12 cellular contexts compared by ENCODE assay signal in genomic region chr6:156857573-156857972, GRCh38.
DNase-seq lines count a peak whose midpoint lies in the region; ATAC-seq and TF ChIP-seq lines count a peak whose summit lies in the region.
"Had no signal": no experiment of that assay in that cellular context is flagged by ENCODE, and none has a peak within 500 bp of the region (broad histone marks: within the 10 kb centered on the region; RNA-seq: fewer than 3 reads in every experiment).

No MANE protein-coding gene starts in this region.

- TF ChIP-seq CTCF in astrocyte of the spinal cord (IDR thresholded peaks at IDR 0.05; ENCODE audit: low read depth, low read length), result no peak

- H3K9me3 Mint-ChIP-seq in stimulated activated naive CD8-positive, alpha-beta T cell treated with anti-CD3 and anti-CD28 coated beads, Interleukin-15, Interleukin-2, amounts not matched to agents 100 ng/mL and 50 ng/mL, for 24 hours, result no peaks in the 10 kb centered on the region
- H3K9me3 Mint-ChIP-seq: naive thymus-derived CD8-positive, alpha-beta T cell had no signal

- H3K27me3 Mint-ChIP-seq in stimulated activated naive CD8-positive, alpha-beta T cell treated with anti-CD3 and anti-CD28 coated beads, Interleukin-15, Interleukin-2, amounts not matched to agents 100 ng/mL and 50 ng/mL, for 24 hours, result no peaks in the 10 kb centered on the region
- H3K27me3 Mint-ChIP-seq: naive thymus-derived CD8-positive, alpha-beta T cell had no signal

- no peak overlapping the region for H3K4me3 Mint-ChIP-seq in stimulated activated naive CD8-positive, alpha-beta T cell treated with anti-CD3 and anti-CD28 coated beads, Interleukin-15, Interleukin-2, amounts not matched to agents 100 ng/mL and 50 ng/mL, for 24 hours

- peak; percentile 58 for ATAC-seq in HG03520 (IDR thresholded peaks at IDR 0.05; ENCODE audit: unreplicated experiment)
- ATAC-seq: heart left ventricle; naive thymus-derived CD8-positive, alpha-beta T cell had no signal

- peak overlapping the region; percentile 90 for H3K27ac Mint-ChIP-seq in stimulated activated naive CD8-positive, alpha-beta T cell treated with anti-CD3 and anti-CD28 coated beads, Interleukin-15, Interleukin-2, amounts not matched to agents 100 ng/mL and 50 ng/mL, for 24 hours

- H3K4me3 ChIP-seq in astrocyte of the spinal cord (ENCODE audit: low read depth, low read length), result no peak overlapping the region
- H3K4me3 ChIP-seq: heart left ventricle, tibial artery had no signal

- peaks cover 13% of the 10 kb centered on the region for H3K36me3 Mint-ChIP-seq in stimulated activated naive CD8-positive, alpha-beta T cell treated with anti-CD3 and anti-CD28 coated beads, Interleukin-15, Interleukin-2, amounts not matched to agents 100 ng/mL and 50 ng/mL, for 24 hours (ENCODE audit: low read depth)

- peak; percentile 11 to 29 for DNase-seq in stimulated activated CD4-positive, alpha-beta T cell treated with anti-CD3 and anti-CD28 coated beads, Interleukin-2, amount 100 ng/mL, for 24 hours
- no peak for DNase-seq in stimulated activated CD4-positive, alpha-beta T cell treated with anti-CD3 and anti-CD28 coated beads, Interleukin-4, amount 100 ng/mL, for 1 hour
- DNase-seq in astrocyte of the spinal cord (ENCODE audit: low read depth, low spot score) (peak; percentile 35), NCI-H2029 treated with DMSO at 0.1 percent for 48 hours (lab: John Stamatoyannopoulos, UW) (no peak), NCI-H187 treated with DMSO at 0.1 percent for 48 hours (lab: John Stamatoyannopoulos, UW) (no peak), NCI-H2227 treated with DMSO at 0.1 percent for 48 hours (lab: John Stamatoyannopoulos, UW) (no peak)
- DNase-seq: heart left ventricle; MV-4-11; naive thymus-derived CD8-positive, alpha-beta T cell; tibial artery had no signal

- peaks cover 86% of the 10 kb centered on the region for H3K4me1 Mint-ChIP-seq in stimulated activated naive CD8-positive, alpha-beta T cell treated with anti-CD3 and anti-CD28 coated beads, Interleukin-15, Interleukin-2, amounts not matched to agents 100 ng/mL and 50 ng/mL, for 24 hours (ENCODE audit: low read depth)

- in situ Hi-C loops in astrocyte of the spinal cord (cut with HindIII; ENCODE audit: low sequenced_read_pairs), result no loop called here

Comparison
In these comparisons a context has a peak if more than half of its experiments do, and no peak if none do; other contexts are left out.
1. DNase-seq: peak in stimulated activated CD4-positive, alpha-beta T cell treated with anti-CD3 and anti-CD28 coated beads, Interleukin-2, amount 100 ng/mL, for 24 hours (2 of 2) and astrocyte of the spinal cord (single experiment); none in stimulated activated CD4-positive, alpha-beta T cell treated with anti-CD3 and anti-CD28 coated beads, Interleukin-4, amount 100 ng/mL, for 1 hour (single experiment), NCI-H2029 treated with DMSO at 0.1 percent for 48 hours (single experiment), NCI-H187 treated with DMSO at 0.1 percent for 48 hours (single experiment) and NCI-H2227 treated with DMSO at 0.1 percent for 48 hours (single experiment).